ENCODE assay signal across 15 cellular contexts in genomic region chr12:54587315-54587821, GRCh38. TPM values are rescaled to one million over a fixed set of nuclear protein-coding genes. Genes with fewer than 3 reads are reported as not detected.
DNase-seq lines count a peak whose midpoint lies in the region; ATAC-seq and TF ChIP-seq lines count a peak whose summit lies in the region.
"Had no signal": no experiment of that assay in that cellular context is flagged by ENCODE, and none has a peak within 500 bp of the region (broad histone marks: within the 10 kb centered on the region; RNA-seq: fewer than 3 reads in every experiment).

No MANE protein-coding gene starts in this region.

- H3K36me3 Mint-ChIP-seq in central memory CD8-positive, alpha-beta T cell (ENCODE audit: insufficient read depth): peaks cover 2% of the 10 kb centered on the region

- H3K9ac ChIP-seq in iPS-18a (ENCODE audit: low read length): no peak overlapping the region

- TF ChIP-seq CTCF in HEK293 (tag by site-specific recombination; IDR thresholded peaks at IDR 0.05): no peak

- H3K27ac ChIP-seq in HEK293 (ENCODE audit: extremely low read depth, low read depth, low read length) (no peak overlapping the region), iPS-18a (ENCODE audit: low read length) (no peak overlapping the region)
- H3K27ac ChIP-seq: epithelial cell of prostate, vagina had no signal

- H3K4me3 ChIP-seq in HEK293 (ENCODE audit: low read depth, low read length) (no peak overlapping the region), iPS-18a (ENCODE audit: low read length) (peak overlapping the region; percentile 71)

- H3K4me1 ChIP-seq in HEK293 (ENCODE audit: control insufficient read depth, insufficient read depth, low read length) (no peaks in the 10 kb centered on the region), iPS-18a (ENCODE audit: control insufficient read depth, low read depth, low read length) (peaks cover 27% of the 10 kb centered on the region)

- DNase-seq in central memory CD8-positive, alpha-beta T cell (ENCODE audit: low spot score in 2 of 2): no peak
- DNase-seq in renal cortical epithelial cell (ENCODE audit: low read depth): peak; percentile 30
- no peak for DNase-seq in NK-92 treated with Interleukin-12 subunit alpha and Interleukin-12 subunit beta, amount 100 ng/mL, for 24 hours (lab: John Stamatoyannopoulos, UW)
- DNase-seq in germinal center (ENCODE audit: low spot score): no peak
- DNase-seq: activated B cell treated with CpG ODN at 0.5 μM for 24 hours; activated naive CD4-positive, alpha-beta T cell treated with anti-CD3 and anti-CD28 coated beads for 36 hours; NCI-H187; stimulated activated CD4-positive, alpha-beta T cell treated with anti-CD3 and anti-CD28 coated beads, Interleukin-4, amount 100 ng/mL, for 24 hours had no signal

- peaks cover 89% of the 10 kb centered on the region for H3K27me3 Mint-ChIP-seq in central memory CD8-positive, alpha-beta T cell

- no peak for ATAC-seq in central memory CD8-positive, alpha-beta T cell (replicated peaks; ENCODE audit: extremely low read depth, poor library complexity, severe bottlenecking)
- ATAC-seq in HG03469 (IDR thresholded peaks at IDR 0.05; ENCODE audit: unreplicated experiment): no peak
- ATAC-seq in GM21576 (IDR thresholded peaks at IDR 0.05; ENCODE audit: unreplicated experiment): no peak

- H3K36me3 ChIP-seq in HEK293 (ENCODE audit: control insufficient read depth in 2 of 2, insufficient read depth in 1 of 2, low read length in 2 of 2) (no peaks in the 10 kb centered on the region), iPS-18a (ENCODE audit: control insufficient read depth, low read depth, low read length) (no peaks in the 10 kb centered on the region)
- H3K36me3 ChIP-seq: vagina had no signal

- H3K9me3 ChIP-seq in HEK293 (ENCODE audit: control insufficient read depth, insufficient read depth, low read depth, low read length): no peaks in the 10 kb centered on the region
- H3K9me3 ChIP-seq in iPS-18a (ENCODE audit: control insufficient read depth, low read depth, low read length): no peaks in the 10 kb centered on the region
- H3K9me3 ChIP-seq: vagina had no signal

- POLR2A ChIA-PET in HEK293 (lab: Yijun Ruan, JAX): interaction anchor here (0.7 to 1.4 kb wide), 3 partner anchors 8 to 60 kb away, joined by 3 read pairs; no protein-coding TSS in a partner anchor

- no peaks in the 10 kb centered on the region for H3K9me3 Mint-ChIP-seq in central memory CD8-positive, alpha-beta T cell
- H3K9me3 Mint-ChIP-seq: activated B cell treated with CpG ODN at 0.5 μM for 24 hours; activated naive CD4-positive, alpha-beta T cell treated with anti-CD3 and anti-CD28 coated beads for 36 hours had no signal

- peak overlapping the region; percentile 14 for H3K4me3 Mint-ChIP-seq in central memory CD8-positive, alpha-beta T cell
- H3K4me3 Mint-ChIP-seq: activated naive CD4-positive, alpha-beta T cell treated with anti-CD3 and anti-CD28 coated beads for 36 hours had no signal

- no peaks in the 10 kb centered on the region for H3K4me1 Mint-ChIP-seq in central memory CD8-positive, alpha-beta T cell

- H3K27ac Mint-ChIP-seq in central memory CD8-positive, alpha-beta T cell (ENCODE audit: low read depth): no peak overlapping the region
- H3K27ac Mint-ChIP-seq: activated B cell treated with CpG ODN at 0.5 μM for 24 hours; activated naive CD4-positive, alpha-beta T cell treated with anti-CD3 and anti-CD28 coated beads for 36 hours had no signal

- CTCF ChIA-PET in HEK293 (lab: Yijun Ruan, JAX): interaction anchor here (0.5 to 2.5 kb wide), 12 partner anchors 8 to 262 kb away, joined by 3 to 20 read pairs (median 4); no protein-coding TSS in a partner anchor

- H3K27me3 ChIP-seq in iPS-18a (ENCODE audit: control insufficient read depth, insufficient read depth, low read length): peaks cover 52% of the 10 kb centered on the region
- H3K27me3 ChIP-seq: vagina had no signal

TF ChIP-seq in HEK293, 187 proteins besides CTCF, POLR2A, EP300 and RAD21:
- TF ChIP-seq SETDB1 (IDR thresholded peaks at IDR 0.05; ENCODE audit: insufficient read length, low read length): no peak
- no peak for TF ChIP-seq SCRT1 (tag by site-specific recombination; IDR thresholded peaks at IDR 0.05; ENCODE audit: borderline replicate concordance)
- 0 out of 2 replicates have a peak, but pooled peaks have one; percentile 7 for TF ChIP-seq GLIS2 (tag by site-specific recombination; IDR thresholded peaks at IDR 0.05)
- TF ChIP-seq ZNF341 (tag by site-specific recombination; IDR thresholded peaks at IDR 0.05; ENCODE audit: low read depth): 0 out of 2 replicates have a peak, but pooled peaks have one; percentile 0
- TF ChIP-seq ZNF398 (tag by site-specific recombination; IDR thresholded peaks at IDR 0.05): peak; percentile 60

RNA-seq across cellular contexts. Expression of gene PPP1R1A, which starts 1.1 kb away (rescaled TPM):
- total RNA-seq in renal cortical epithelial cell: 4.0 and 28.2 TPM in 2 replicates
- total RNA-seq: activated B cell treated with CpG ODN at 0.5 μM for 24 hours; activated naive CD4-positive, alpha-beta T cell treated with anti-CD3 and anti-CD28 coated beads for 36 hours; RPMI7951 had no signal

RNA-seq across cellular contexts. Expression of gene PDE1B, which starts 38.0 kb away (rescaled TPM):
- 0.20 TPM in 1 of 2 replicates, not detected in the other for total RNA-seq in renal cortical epithelial cell
- total RNA-seq: RPMI7951 had no signal

RNA-seq across cellular contexts. Expression of gene LACRT, which starts 47.3 kb away (rescaled TPM):
- total RNA-seq in renal cortical epithelial cell: not detected in 2 replicates
- total RNA-seq: activated B cell treated with CpG ODN at 0.5 μM for 24 hours; activated naive CD4-positive, alpha-beta T cell treated with anti-CD3 and anti-CD28 coated beads for 36 hours; RPMI7951; vagina had no signal
